10 cellular contexts compared by ENCODE assay signal in genomic region chr9:113886471-113886870, GRCh38. TPM values are rescaled to one million over a fixed set of nuclear protein-coding genes. Genes with fewer than 3 reads are reported as not detected.
DNase-seq lines count a peak whose midpoint lies in the region; ATAC-seq, FAIRE-seq and TF ChIP-seq lines count a peak whose summit lies in the region.
"Had no signal": no experiment of that assay in that cellular context is flagged by ENCODE, and none has a peak within 500 bp of the region (broad histone marks: within the 10 kb centered on the region; RNA-seq: fewer than 3 reads in every experiment).

No MANE protein-coding gene starts in this region.

- H3K27me3 Mint-ChIP-seq in activated CD8-positive, alpha-beta memory T cell treated with anti-CD3 and anti-CD28 coated beads, Interleukin-2, amount 10 ng/mL, durations not matched to agents 7 days and 5 days = peaks cover 2% of the 10 kb centered on the region
- H3K27me3 Mint-ChIP-seq in activated T-helper 17 cell treated with anti-CD3 and anti-CD28 coated beads, Interleukin-2, amount 50 U/mL, for 72 hours = peaks cover 3% of the 10 kb centered on the region

- FAIRE-seq in islet of Langerhans (lab: Jason Lieb, UNC) = peak; percentile 66

- H3K4me3 ChIP-seq in thymus (ENCODE audit: low read length) = peak overlapping the region; percentile 22

- no peaks in the 10 kb centered on the region for H3K36me3 ChIP-seq in thymus (ENCODE audit: control insufficient read depth, insufficient read depth)

- peak overlapping the region; percentile 80 for H3K27ac Mint-ChIP-seq in activated CD8-positive, alpha-beta memory T cell treated with anti-CD3 and anti-CD28 coated beads, Interleukin-2, amount 10 ng/mL, durations not matched to agents 7 days and 5 days
- peak overlapping the region; percentile 65 for H3K27ac Mint-ChIP-seq in activated T-helper 17 cell treated with anti-CD3 and anti-CD28 coated beads, Interleukin-2, amount 50 U/mL, for 72 hours

- H3K4me3 Mint-ChIP-seq in activated CD8-positive, alpha-beta memory T cell treated with anti-CD3 and anti-CD28 coated beads, Interleukin-2, amount 10 ng/mL, durations not matched to agents 7 days and 5 days = peak overlapping the region; percentile 46
- peak overlapping the region; percentile 61 for H3K4me3 Mint-ChIP-seq in activated T-helper 17 cell treated with anti-CD3 and anti-CD28 coated beads, Interleukin-2, amount 50 U/mL, for 72 hours

- no peak for TF ChIP-seq CTCF in GM10248 (IDR thresholded peaks at IDR 0.05; ENCODE audit: control extremely low read depth, extremely low read depth, low read depth, missing control alignments)

- H3K9me3 Mint-ChIP-seq in activated CD8-positive, alpha-beta memory T cell treated with anti-CD3 and anti-CD28 coated beads, Interleukin-2, amount 10 ng/mL, durations not matched to agents 7 days and 5 days (ENCODE audit: low read depth) = peaks cover 2% of the 10 kb centered on the region
- peaks cover 3% of the 10 kb centered on the region for H3K9me3 Mint-ChIP-seq in activated T-helper 17 cell treated with anti-CD3 and anti-CD28 coated beads, Interleukin-2, amount 50 U/mL, for 72 hours

- POLR2A ChIA-PET in GM10248 (lab: Yijun Ruan, JAX) = no interaction called here

- no peaks in the 10 kb centered on the region for H3K27me3 ChIP-seq in thymus (ENCODE audit: control insufficient read depth, insufficient read depth)

- no peak overlapping the region for H3K27ac ChIP-seq in thymus (ENCODE audit: low read depth)

- DNase-seq in activated CD8-positive, alpha-beta memory T cell treated with anti-CD3 and anti-CD28 coated beads, Interleukin-2, amount 10 ng/mL, durations not matched to agents 7 days and 5 days = peak; percentile 37
- no peak for DNase-seq in activated CD8-positive, alpha-beta memory T cell treated with anti-CD3 and anti-CD28 coated beads, Interleukin-2, amount 50 U/mL, for 4 hours
- DNase-seq in RKO (ENCODE audit: low spot score) (no peak), D341Med (ENCODE audit: low spot score) (no peak), GM10248 (ENCODE audit: extremely low spot score) (no peak)
- DNase-seq: COR-L47; stimulated activated CD4-positive, alpha-beta T cell treated with anti-CD3 and anti-CD28 coated beads, Interleukin-4, amount 100 ng/mL, for 4 hours had no signal

- CTCF ChIA-PET in activated CD8-positive, alpha-beta memory T cell treated with anti-CD3 and anti-CD28 coated beads, Interleukin-2, amount 10 ng/mL, durations not matched to agents 7 days and 5 days (lab: Charles Lee) = no interaction called here
- CTCF ChIA-PET in GM10248 (lab: Yijun Ruan, JAX) = no interaction called here

- peak; percentile 76 for ATAC-seq in activated CD8-positive, alpha-beta memory T cell treated with anti-CD3 and anti-CD28 coated beads, Interleukin-2, amount 10 ng/mL, durations not matched to agents 7 days and 5 days
- ATAC-seq in activated T-helper 17 cell treated with anti-CD3 and anti-CD28 coated beads, Interleukin-2, amount 50 U/mL, for 72 hours (replicated peaks) = no peak

- no peaks in the 10 kb centered on the region for H3K9me3 ChIP-seq in thymus (ENCODE audit: control insufficient read depth)

- H3K36me3 Mint-ChIP-seq in activated CD8-positive, alpha-beta memory T cell treated with anti-CD3 and anti-CD28 coated beads, Interleukin-2, amount 10 ng/mL, durations not matched to agents 7 days and 5 days = peaks cover 1% of the 10 kb centered on the region
- H3K36me3 Mint-ChIP-seq in activated T-helper 17 cell treated with anti-CD3 and anti-CD28 coated beads, Interleukin-2, amount 50 U/mL, for 72 hours (ENCODE audit: low read depth) = no peaks in the 10 kb centered on the region

- H3K4me1 Mint-ChIP-seq in activated CD8-positive, alpha-beta memory T cell treated with anti-CD3 and anti-CD28 coated beads, Interleukin-2, amount 10 ng/mL, durations not matched to agents 7 days and 5 days = peaks cover 14% of the 10 kb centered on the region
- peaks cover 4% of the 10 kb centered on the region for H3K4me1 Mint-ChIP-seq in activated T-helper 17 cell treated with anti-CD3 and anti-CD28 coated beads, Interleukin-2, amount 50 U/mL, for 72 hours

- WGBS in thymus = 0% methylated on average over 1 of the region's 1 CpG

- peaks cover 9% of the 10 kb centered on the region for H3K4me1 ChIP-seq in thymus (ENCODE audit: control insufficient read depth, insufficient read depth, low read length)

RNA-seq across cellular contexts. Expression of gene ZNF618, which starts 10.4 kb away (rescaled TPM):
- total RNA-seq in activated CD8-positive, alpha-beta memory T cell treated with anti-CD3 and anti-CD28 coated beads, Interleukin-2, amount 10 ng/mL, durations not matched to agents 7 days and 5 days = under 1 TPM; 0.54 to 0.79 TPM
- under 1 TPM in 1 of 2 donors, not detected in 1; 0.04 TPM for total RNA-seq in activated T-helper 17 cell treated with anti-CD3 and anti-CD28 coated beads, Interleukin-2, amount 50 U/mL, for 72 hours
- polyA plus RNA-seq in thymus = 1.6 TPM
